ENCODE assay signal across 9 cellular contexts in the genomic region with DNA sequence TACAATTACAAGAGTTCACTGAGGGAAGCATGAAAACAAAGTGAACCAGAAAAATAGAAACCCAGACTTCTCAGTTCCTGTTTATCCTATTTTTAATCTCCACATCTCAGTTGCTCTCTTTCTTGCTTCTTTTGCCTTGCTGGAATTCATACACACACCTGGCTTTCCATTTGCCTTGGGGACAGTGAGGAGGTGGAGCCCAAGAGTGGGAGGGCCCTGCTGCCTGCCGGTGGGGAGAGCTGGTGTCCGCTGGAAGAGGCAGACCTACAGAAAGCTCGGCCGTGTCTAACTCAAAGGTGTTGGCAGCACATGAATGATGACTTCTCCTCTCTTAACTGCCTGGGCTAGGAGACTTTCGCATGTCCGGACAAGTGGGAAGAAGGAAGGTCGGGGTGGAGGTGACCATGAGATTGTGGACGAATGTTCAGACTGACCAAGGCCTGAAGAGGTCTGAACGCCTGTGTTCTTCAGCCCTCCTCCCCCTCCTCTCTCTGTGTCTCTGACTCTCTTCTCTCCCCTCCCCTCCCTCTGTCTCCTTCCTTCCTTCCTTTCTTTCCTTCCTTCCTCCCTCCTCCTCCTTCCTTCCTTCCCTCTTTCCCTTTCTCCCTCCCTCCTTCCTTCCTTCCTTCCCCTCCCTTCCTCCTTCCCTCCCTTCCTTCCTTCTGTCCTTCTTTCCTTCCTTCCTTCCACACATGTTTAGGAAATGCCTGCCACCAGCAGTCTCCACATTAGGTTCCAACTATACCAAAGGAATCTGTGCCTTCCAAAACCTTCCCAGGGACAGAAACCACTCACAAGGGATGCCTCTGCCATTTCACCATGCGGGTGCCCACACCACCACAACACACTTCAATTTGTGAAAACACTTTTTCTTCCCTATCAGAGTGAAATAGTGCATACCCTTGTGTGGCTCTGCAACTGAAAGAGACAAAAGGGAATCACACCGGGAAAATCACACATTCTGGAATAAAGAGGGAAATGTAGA.
A peak's percentile ranks its signal among the peaks of the same experiment; 100 is the strongest.
DNase-seq lines count a peak whose midpoint lies in the region; ATAC-seq, FAIRE-seq and TF ChIP-seq lines count a peak whose summit lies in the region.
"Had no signal": no experiment of that assay in that cellular context is flagged by ENCODE, and none has a peak within 500 bp of the region (broad histone marks: within the 10 kb centered on the region; RNA-seq: fewer than 3 reads in every experiment).

No MANE protein-coding gene starts in this region.

- POLR2A ChIA-PET in activated CD4-positive, alpha-beta memory T cell treated with anti-CD3 and anti-CD28 coated beads for 36 hours (lab: Charles Lee) = no interaction called here

- H3K4me3 Mint-ChIP-seq in activated CD4-positive, alpha-beta memory T cell treated with anti-CD3 and anti-CD28 coated beads for 36 hours = no peak overlapping the region

- no peak for ATAC-seq in activated CD4-positive, CD25-positive, alpha-beta regulatory T cell treated with anti-CD3 and anti-CD28 coated beads, Interleukin-2, amount 50 U/mL, for 24 hours

- no peak overlapping the region for H3K4me3 ChIP-seq in dorsolateral prefrontal cortex
- H3K4me3 ChIP-seq in prostate gland = no peak overlapping the region
- H3K4me3 ChIP-seq: SK-N-MC had no signal

- no peaks in the 10 kb centered on the region for H3K36me3 Mint-ChIP-seq in activated CD4-positive, alpha-beta memory T cell treated with anti-CD3 and anti-CD28 coated beads for 36 hours

- CTCF ChIA-PET in activated CD4-positive, alpha-beta memory T cell treated with anti-CD3 and anti-CD28 coated beads for 36 hours (lab: Charles Lee) = interaction anchor here (1.5 kb wide), 1 partner anchor 193 kb away, joined by 3 read pairs; no protein-coding TSS in a partner anchor

- no peak for DNase-seq in GM12891 (ENCODE audit: insufficient read length, low spot score)
- peak; percentile 21 for DNase-seq in NAMALWA (ENCODE audit: low spot score)
- no peak for DNase-seq in dorsolateral prefrontal cortex
- peak; percentile 16 for DNase-seq in prostate gland (ENCODE audit: low spot score)
- no peak for DNase-seq in NCI-H446 (lab: John Stamatoyannopoulos, UW)
- no peak for DNase-seq in NCI-H2227 treated with DMSO at 0.1 percent for 48 hours (lab: John Stamatoyannopoulos, UW)
- no peak for DNase-seq in activated CD4-positive, alpha-beta memory T cell treated with anti-CD3 and anti-CD28 coated beads for 36 hours

- peaks cover 30% of the 10 kb centered on the region for H3K4me1 Mint-ChIP-seq in activated CD4-positive, alpha-beta memory T cell treated with anti-CD3 and anti-CD28 coated beads for 36 hours (ENCODE audit: low read depth)

- peaks cover 9% of the 10 kb centered on the region for H3K9me3 Mint-ChIP-seq in activated CD4-positive, alpha-beta memory T cell treated with anti-CD3 and anti-CD28 coated beads for 36 hours

- 43% methylated on average over 11 of the region's 11 CpGs for WGBS in prostate gland

- H3K27me3 ChIP-seq in dorsolateral prefrontal cortex = peaks cover 0 to 51% (median 15%) of the 10 kb centered on the region in 45 donors
- H3K27me3 ChIP-seq in prostate gland (replicated peaks; ENCODE audit: insufficient read depth) = no peaks in the 10 kb centered on the region

- H3K27ac ChIP-seq in dorsolateral prefrontal cortex (peak overlapping the region in 38 of 59 donors; percentile 2 to 66 (median 43)), prostate gland (peak overlapping the region; percentile 50 to 59)
- H3K27ac ChIP-seq: SK-N-MC had no signal

- H3K27me3 Mint-ChIP-seq in activated CD4-positive, alpha-beta memory T cell treated with anti-CD3 and anti-CD28 coated beads for 36 hours = peaks cover 2% of the 10 kb centered on the region

- FAIRE-seq in GM12891 (lab: Jason Lieb, UNC) = peak; percentile 83

- no peaks in the 10 kb centered on the region for H3K9me3 ChIP-seq in prostate gland

- TF ChIP-seq CTCF in dorsolateral prefrontal cortex (IDR thresholded peaks at IDR 0.05 in 54 of 56, conservative IDR thresholded peaks at IDR 0.05 in 2 of 56; ENCODE audit: low read depth in 1 of 56, partially characterized antibody in 56 of 56) (no peak), prostate gland (IDR thresholded peaks at IDR 0.05) (no peak)

- intact Hi-C loops in dorsolateral prefrontal cortex (cut with DNase I) = no loop called here
- intact Hi-C loops in prostate gland (cut with DNase I) = loop anchor here (5.0 kb wide), 2 partner anchors 51 to 111 kb away; no protein-coding TSS in a partner anchor
- intact Hi-C loops in activated CD4-positive, alpha-beta memory T cell treated with anti-CD3 and anti-CD28 coated beads for 36 hours (cut with micrococcal nuclease) = no loop called here

- no peaks in the 10 kb centered on the region for H3K4me1 ChIP-seq in prostate gland (replicated peaks)

- no peak for TF ChIP-seq POLR2A in GM12891 (IDR thresholded peaks at IDR 0.05; ENCODE audit: low read depth, low read length)
- no peak for TF ChIP-seq POLR2A in prostate gland (IDR thresholded peaks at IDR 0.05)

- H3K27ac Mint-ChIP-seq in activated CD4-positive, alpha-beta memory T cell treated with anti-CD3 and anti-CD28 coated beads for 36 hours = no peak overlapping the region

- no peaks in the 10 kb centered on the region for H3K36me3 ChIP-seq in prostate gland

TF ChIP-seq in GM12891, 5 proteins besides CTCF, POLR2A, EP300 and RAD21:
- TF ChIP-seq SPI1 (IDR thresholded peaks at IDR 0.05; ENCODE audit: low read depth, low read length) = peak; percentile 93
- TF ChIP-seq TAF1 (IDR thresholded peaks at IDR 0.05; ENCODE audit: low read depth, low read length) = no peak
- no peak for TF ChIP-seq POLR2AphosphoS5 (IDR thresholded peaks at IDR 0.05; ENCODE audit: low read depth, low read length)
- no peak for TF ChIP-seq PAX5 (IDR thresholded peaks at IDR 0.05; ENCODE audit: insufficient read depth, low read length, severe bottlenecking)
- TF ChIP-seq POU2F2 (IDR thresholded peaks at IDR 0.05; ENCODE audit: low read depth, low read length) = no peak

Comparison
In these comparisons a context has a peak if more than half of its experiments do, and no peak if none do; other contexts are left out.
1. DNase-seq: peak in NAMALWA (single experiment) and prostate gland (single experiment); none in GM12891 (single experiment), dorsolateral prefrontal cortex (0 of 10), NCI-H446 (0 of 2), NCI-H2227 treated with DMSO at 0.1 percent for 48 hours (single experiment) and activated CD4-positive, alpha-beta memory T cell treated with anti-CD3 and anti-CD28 coated beads for 36 hours (single experiment).